Comparison of ENCODE assay signal across 11 cellular contexts in the genomic region with DNA sequence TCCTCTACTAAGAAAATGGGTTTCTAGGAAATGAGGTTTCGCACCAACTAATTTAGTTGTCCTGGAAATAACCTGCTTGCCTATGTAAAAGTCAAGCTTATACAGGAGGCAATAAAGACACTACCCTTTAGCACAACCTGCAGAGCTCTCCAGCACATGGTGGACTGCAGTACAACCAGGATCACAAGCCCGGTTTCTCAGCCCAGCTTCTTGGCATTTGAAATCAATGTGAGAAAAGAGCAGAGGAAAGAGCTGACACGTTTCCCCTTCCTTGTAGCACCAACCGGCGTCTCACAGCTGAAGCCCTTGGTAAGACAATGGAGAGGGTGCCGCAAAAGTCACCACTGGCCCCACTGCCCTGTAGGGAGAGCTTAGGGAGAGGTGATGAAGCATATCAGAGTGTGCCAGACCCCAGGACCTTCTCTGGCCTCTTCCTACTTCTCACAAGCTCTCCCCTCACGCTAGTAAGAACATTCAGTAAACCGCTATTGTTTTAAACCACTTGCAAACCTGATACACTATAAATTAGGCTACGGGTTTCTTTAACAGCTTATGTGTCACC. TPM values are rescaled to one million over a fixed set of nuclear protein-coding genes. Genes with fewer than 3 reads are reported as not detected.
DNase-seq lines count a peak whose midpoint lies in the region; ATAC-seq, FAIRE-seq and TF ChIP-seq lines count a peak whose summit lies in the region.
"Had no signal": no experiment of that assay in that cellular context is flagged by ENCODE, and none has a peak within 500 bp of the region (broad histone marks: within the 10 kb centered on the region; RNA-seq: fewer than 3 reads in every experiment).

No MANE protein-coding gene starts in this region.

- H3K9me3 ChIP-seq in HUES48 (ENCODE audit: control insufficient read depth, insufficient read depth, low read length) (peaks cover 11% of the 10 kb centered on the region), GM12878 (replicated peaks; ENCODE audit: control insufficient read depth, insufficient read depth, low read length) (no peaks in the 10 kb centered on the region)

- TF ChIP-seq EP300 in GM12878 (IDR thresholded peaks at IDR 0.05; ENCODE audit: borderline replicate concordance in 1 of 2, control insufficient read depth in 1 of 2, low read depth in 2 of 2, low read length in 2 of 2) = no peak

- peak; percentile 77 for ATAC-seq in GM12878
- ATAC-seq in sciatic nerve = peak; percentile 24

- H3K9ac ChIP-seq in HUES48 (ENCODE audit: low read depth, low read length) = no peak overlapping the region
- H3K9ac ChIP-seq in GM12878 (ENCODE audit: control insufficient read depth, insufficient read depth, low read length) = peak overlapping the region; percentile 61

- in situ Hi-C loops in GM12878 (cut with MboI) = no loop called here

- H3K79me2 ChIP-seq in GM12878 (ENCODE audit: control insufficient read depth, insufficient read depth, low read length) = peaks cover 62% of the 10 kb centered on the region

- H2AFZ ChIP-seq in GM12878 (ENCODE audit: control insufficient read depth, low read depth, low read length) = peak overlapping the region; percentile 41

- H3K27ac ChIP-seq in HUES48 (ENCODE audit: low read depth, low read length) (peak overlapping the region; percentile 28), GM12878 (ENCODE audit: control insufficient read depth, insufficient read depth) (peak overlapping the region; percentile 68)

- WGBS in GM12878 (ENCODE audit: insufficient coverage, insufficient replicate concordance, low lambda C conversion rate, missing lambda C conversion rate) = 43% methylated on average over 9 of the region's 9 CpGs

- H3K4me3 Mint-ChIP-seq in T-helper 2 cell treated with Interferon-gamma antibody and Interleukin-4, amounts not matched to agents 5 μg/mL and 100 μg/mL, for 36 hours = peak overlapping the region; percentile 76

- SMC1A ChIA-PET in GM12878 (lab: Charles Lee; ENCODE audit: uncharacterized antibody, unreplicated experiment) = interaction anchor here (0.7 to 4.3 kb wide), 17 partner anchors 8 to 148 kb away, joined by 3 to 33 read pairs (median 6); no protein-coding TSS in a partner anchor

- no TSS peak for BruUV-seq in GM12878 (replicated peaks; lab: Mats Ljungman, UMichigan)

- H3K27me3 Mint-ChIP-seq in T-helper 2 cell treated with Interferon-gamma antibody and Interleukin-4, amounts not matched to agents 5 μg/mL and 100 μg/mL, for 36 hours (ENCODE audit: low read depth) = no peaks in the 10 kb centered on the region

- H3K36me3 Mint-ChIP-seq in T-helper 2 cell treated with Interferon-gamma antibody and Interleukin-4, amounts not matched to agents 5 μg/mL and 100 μg/mL, for 36 hours (ENCODE audit: low read depth) = peaks cover 11% of the 10 kb centered on the region

- no peaks in the 10 kb centered on the region for H3K9me3 Mint-ChIP-seq in T-helper 2 cell treated with Interferon-gamma antibody and Interleukin-4, amounts not matched to agents 5 μg/mL and 100 μg/mL, for 36 hours

- H3K4me1 Mint-ChIP-seq in T-helper 2 cell treated with Interferon-gamma antibody and Interleukin-4, amounts not matched to agents 5 μg/mL and 100 μg/mL, for 36 hours (ENCODE audit: low read depth) = peaks cover 47% of the 10 kb centered on the region

- DNase-seq in T-helper 2 cell treated with Interferon-gamma antibody and Interleukin-4, amounts not matched to agents 5 μg/mL and 100 μg/mL, for 36 hours (ENCODE audit: low spot score) = no peak
- DNase-seq in T-helper 2 cell (no peak), GM12878 (ENCODE audit: low read depth, low spot score) (no peak), sciatic nerve (ENCODE audit: low spot score) (no peak), SHP77 treated with DMSO at 0.1 percent for 48 hours (lab: John Stamatoyannopoulos, UW) (no peak), mucosa of gallbladder (ENCODE audit: low spot score) (no peak), cerebellar cortex (ENCODE audit: low spot score) (no peak)
- DNase-seq: activated CD4-positive, alpha-beta T cell treated with anti-CD3 and anti-CD28 coated beads for 1 hour; NCI-H1930 had no signal

- POLR2A ChIA-PET in GM12878 (lab: Charles Lee) = interaction anchor here (0.5 to 1.6 kb wide), 9 partner anchors 9 to 151 kb away, joined by 3 to 5 read pairs (median 3); no protein-coding TSS in a partner anchor

- H3K36me3 ChIP-seq in HUES48 (ENCODE audit: control insufficient read depth, insufficient read depth, low read length) (0 out of 2 replicates have a peak, but pooled peaks cover 5% of the 10 kb centered on the region), GM12878 (ENCODE audit: control insufficient read depth in 2 of 2, insufficient read depth in 2 of 2, low read length in 1 of 2) (no peaks in the 10 kb centered on the region)

- TF ChIP-seq POLR2A in GM12878 (IDR thresholded peaks at IDR 0.05; ENCODE audit: low read depth, low read length) = no peak

- peaks cover 10% of the 10 kb centered on the region; the same call in 1 of the 2 replicates for H3K4me1 ChIP-seq in HUES48 (ENCODE audit: control insufficient read depth, insufficient read depth, low read length)
- H3K4me1 ChIP-seq in GM12878 (ENCODE audit: control insufficient read depth, insufficient read depth, low read length) = peaks cover 18% of the 10 kb centered on the region

- no peak for FAIRE-seq in GM12878 (lab: Jason Lieb, UNC)
- FAIRE-seq: A204.1 had no signal

- peak overlapping the region; percentile 90 for H3K4me2 ChIP-seq in GM12878 (ENCODE audit: control insufficient read depth, insufficient read depth)

- TF ChIP-seq RAD21 in GM12878 (IDR thresholded peaks at IDR 0.05; ENCODE audit: insufficient read depth, low read depth, low read length) = no peak

- intact Hi-C loops in GM12878 (cut with micrococcal nuclease; ENCODE audit: unreplicated experiment) (no loop called here), sciatic nerve (cut with DNase I) (no loop called here)

- 0 out of 2 replicates have a peak, but pooled peaks cover 2% of the 10 kb centered on the region for H4K20me1 ChIP-seq in GM12878 (ENCODE audit: control insufficient read depth, insufficient read depth)

- TF ChIP-seq CTCF in GM12878 (IDR thresholded peaks at IDR 0.05 in 2 of 3, conservative IDR thresholded peaks at IDR 0.05 in 1 of 3; ENCODE audit: control insufficient read depth in 2 of 3, extremely low read depth in 1 of 3, insufficient read depth in 1 of 3, low read depth in 3 of 3, low read length in 3 of 3) = no peak

- RAD21 ChIA-PET in GM12878 (lab: Charles Lee; ENCODE audit: unreplicated experiment) = interaction anchor here (0.6 to 2.1 kb wide), 10 partner anchors 9 to 286 kb away, joined by 3 to 14 read pairs (median 6); a partner anchor contains a TSS

- H3K27ac Mint-ChIP-seq in T-helper 2 cell treated with Interferon-gamma antibody and Interleukin-4, amounts not matched to agents 5 μg/mL and 100 μg/mL, for 36 hours = peak overlapping the region; percentile 69

- no peak overlapping the region for H3K4me3 ChIP-seq in HUES48 (ENCODE audit: low read depth, low read length)
- 0 out of 2 replicates have a peak overlapping the region, but pooled peaks have one; percentile 31 for H3K4me3 ChIP-seq in GM12878

- CTCF ChIA-PET in GM12878 (lab: Yijun Ruan, JAX) = interaction anchor here (0.6 to 1.7 kb wide), 14 partner anchors 9 to 292 kb away, joined by 3 to 8 read pairs (median 4); no protein-coding TSS in a partner anchor

- no peaks in the 10 kb centered on the region for H3K27me3 ChIP-seq in HUES48 (ENCODE audit: control insufficient read depth, insufficient read depth, low read length)
- no peaks in the 10 kb centered on the region for H3K27me3 ChIP-seq in GM12878 (replicated peaks in 1 of 2; ENCODE audit: control insufficient read depth in 2 of 2, insufficient read depth in 2 of 2, low read length in 1 of 2)

TF ChIP-seq in GM12878, 131 proteins besides CTCF, POLR2A, EP300 and RAD21:
- TF ChIP-seq ETV6 (conservative IDR thresholded peaks at IDR 0.05 in 1 of 2, IDR thresholded peaks at IDR 0.05 in 1 of 2; ENCODE audit: borderline replicate concordance in 1 of 2, low read depth in 1 of 2) (0 out of 4 replicates have a peak, but pooled peaks of 1 of the 2 experiments have one; percentile 24), MTA2 (IDR thresholded peaks at IDR 0.05; ENCODE audit: low read depth) (peak; percentile 21; the same call in 1 of the 2 replicates), GABPA (IDR thresholded peaks at IDR 0.05; ENCODE audit: low read depth) (no peak), CBX5 (IDR thresholded peaks at IDR 0.05; ENCODE audit: low read depth) (no peak), IKZF1 (conservative IDR thresholded peaks at IDR 0.05) (peak; percentile 48; the same call in 1 of the 2 replicates), IKZF2 (IDR thresholded peaks at IDR 0.05) (peak in 1 of 2 experiments; percentile 9; a peak in 1 of 4 replicates), PAX5 (IDR thresholded peaks at IDR 0.05; ENCODE audit: borderline replicate concordance, low read depth, low read length) (0 out of 2 replicates have a peak, but pooled peaks have one; percentile 10)

RNA-seq across cellular contexts. Expression of a gene that starts 8.6 kb away (rescaled TPM):
- 55.2 and 61.5 TPM in 2 replicates for total RNA-seq in GM12878 (2013; cell fraction: nucleolus; rRNA removed)
- total RNA-seq in GM12878 (2014; rRNA removed) (17.6 and 21.7 TPM in 2 replicates), GM12878 (2014; rRNA removed; fragmentation: Illumina TruSeq; extraction: Trizol) (25.2 and 25.3 TPM in 2 replicates), GM12878 (2021) (32.5 and 35.1 TPM in 2 replicates), sciatic nerve (65.1 TPM), mucosa of gallbladder (44.2 TPM)
- 9.4 TPM for polyA plus RNA-seq in GM12878 (2011; ENCODE audit: low read depth)
- polyA plus RNA-seq in GM12878 (2011; rRNA removed) (25.2 and 32.5 TPM in 2 replicates), GM12878 (2014; fragmentation: Illumina TruSeq; extraction: Trizol) (18.8 and 25.0 TPM in 2 replicates), GM12878 (2014; fragmentation: Nextera tagmentation; extraction: Ambion mirVana) (1 to 10 TPM; 6.9 to 7.3 TPM), GM12878 (2014; rRNA removed) (11.3 and 14.1 TPM in 2 replicates), GM12878 (2016; fragmentation: Nextera tagmentation; extraction: Ambion mirVana) (10 to 100 TPM; 20.7 to 26.2 TPM)
- 10.5 and 13.0 TPM in 2 replicates for polyA plus RNA-seq in GM12878 (2011; cell fraction: cytosol; rRNA removed)
- polyA plus RNA-seq in GM12878 (2011; cell fraction: nucleus; rRNA removed) = 8.0 and 8.3 TPM in 2 replicates
- polyA plus RNA-seq in GM12878 (2012) = 8.6 and 9.5 TPM in 2 replicates
- 19.3 and 33.5 TPM in 2 replicates for polyA minus RNA-seq in GM12878 (2011; rRNA and poly(A)+ RNA removed)
- polyA minus RNA-seq in GM12878 (2011; cell fraction: cytosol; rRNA and poly(A)+ RNA removed) = 6.0 and 9.6 TPM in 2 replicates
- polyA minus RNA-seq in GM12878 (2011; cell fraction: nucleus; rRNA and poly(A)+ RNA removed) = 4.0 and 9.5 TPM in 2 replicates
